In the genomic region with DNA sequence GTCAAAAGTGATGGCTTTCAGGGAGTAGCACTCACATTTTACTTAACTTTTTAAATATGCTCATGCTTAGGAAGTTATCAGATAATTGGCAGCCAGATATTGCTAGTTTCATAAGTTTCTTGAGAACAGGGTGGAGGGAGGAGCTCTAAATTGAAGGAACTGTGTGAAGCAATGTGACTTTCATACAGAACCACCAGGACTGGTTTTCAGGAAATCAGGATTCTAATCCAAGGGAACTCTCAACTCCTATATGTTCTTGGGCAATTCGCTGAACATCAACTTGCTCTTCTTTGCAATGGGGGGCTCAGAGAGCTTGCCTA, we compare ENCODE assay signal across 14 cellular contexts. TPM values are rescaled to one million over a fixed set of nuclear protein-coding genes. Genes with fewer than 3 reads are reported as not detected.
DNase-seq lines count a peak whose midpoint lies in the region; ATAC-seq and TF ChIP-seq lines count a peak whose summit lies in the region.
"Had no signal": no experiment of that assay in that cellular context is flagged by ENCODE, and none has a peak within 500 bp of the region (broad histone marks: within the 10 kb centered on the region; RNA-seq: fewer than 3 reads in every experiment).

No MANE protein-coding gene starts in this region.

- H3K4me3 Mint-ChIP-seq in activated T-cell treated with anti-CD3 and anti-CD28 coated beads, Interleukin-2, amount 50 U/mL, for 24 hours: peak overlapping the region; percentile 44
- no peak overlapping the region for H3K4me3 Mint-ChIP-seq in activated T-cell treated with anti-CD3 and anti-CD28 coated beads, Interleukin-2, amount 50 U/mL, for 4 hours
- H3K4me3 Mint-ChIP-seq in activated naive CD8-positive, alpha-beta T cell treated with anti-CD3 and anti-CD28 coated beads, Interleukin-2, amount 10 ng/mL, durations not matched to agents 7 days and 5 days: peak overlapping the region; percentile 68
- no peak overlapping the region for H3K4me3 Mint-ChIP-seq in glutamatergic neuron (ENCODE audit: unreplicated experiment)

- no peak for ATAC-seq in activated T-cell treated with anti-CD3 and anti-CD28 coated beads, Interleukin-2, amount 50 U/mL, for 4 hours
- no peak for ATAC-seq in activated naive CD8-positive, alpha-beta T cell treated with anti-CD3 and anti-CD28 coated beads, Interleukin-2, amount 10 ng/mL, durations not matched to agents 7 days and 5 days (ENCODE audit: low read depth)
- ATAC-seq in thoracic aorta (ENCODE audit: insufficient number of reproducible peaks, low FRiP score, low read depth) (no peak), HG03175 (IDR thresholded peaks at IDR 0.05; ENCODE audit: unreplicated experiment) (no peak)

- TF ChIP-seq CTCF in fibroblast of the aortic adventitia (IDR thresholded peaks at IDR 0.05; ENCODE audit: insufficient read depth, low read length): peak; percentile 8
- no peak for TF ChIP-seq CTCF in thoracic aorta (IDR thresholded peaks at IDR 0.05)
- no peak for TF ChIP-seq CTCF in GM10266 (IDR thresholded peaks at IDR 0.05; ENCODE audit: control insufficient read depth, insufficient read depth, low read depth, missing control alignments)
- TF ChIP-seq CTCF in glutamatergic neuron (IDR thresholded peaks at IDR 0.05; ENCODE audit: partially characterized antibody, unreplicated experiment): no peak

- H3K27me3 ChIP-seq in thoracic aorta (replicated peaks; ENCODE audit: insufficient read depth): no peaks in the 10 kb centered on the region
- H3K27me3 ChIP-seq: sigmoid colon, tibial nerve had no signal

- peaks cover 82% of the 10 kb centered on the region for H3K36me3 Mint-ChIP-seq in activated T-cell treated with anti-CD3 and anti-CD28 coated beads, Interleukin-2, amount 50 U/mL, for 24 hours (ENCODE audit: low read depth)
- peaks cover 27% of the 10 kb centered on the region for H3K36me3 Mint-ChIP-seq in activated T-cell treated with anti-CD3 and anti-CD28 coated beads, Interleukin-2, amount 50 U/mL, for 4 hours (ENCODE audit: insufficient read depth)
- H3K36me3 Mint-ChIP-seq in activated naive CD8-positive, alpha-beta T cell treated with anti-CD3 and anti-CD28 coated beads, Interleukin-2, amount 10 ng/mL, durations not matched to agents 7 days and 5 days: peaks cover 38% of the 10 kb centered on the region
- H3K36me3 Mint-ChIP-seq in glutamatergic neuron (ENCODE audit: unreplicated experiment): no peaks in the 10 kb centered on the region

- peak overlapping the region; percentile 2 to 19 for H3K27ac ChIP-seq in thoracic aorta

- peaks cover 53% of the 10 kb centered on the region for H3K4me1 Mint-ChIP-seq in activated T-cell treated with anti-CD3 and anti-CD28 coated beads, Interleukin-2, amount 50 U/mL, for 24 hours (ENCODE audit: low read depth)
- H3K4me1 Mint-ChIP-seq in activated T-cell treated with anti-CD3 and anti-CD28 coated beads, Interleukin-2, amount 50 U/mL, for 4 hours (ENCODE audit: low read depth): peaks cover 42% of the 10 kb centered on the region
- H3K4me1 Mint-ChIP-seq in activated naive CD8-positive, alpha-beta T cell treated with anti-CD3 and anti-CD28 coated beads, Interleukin-2, amount 10 ng/mL, durations not matched to agents 7 days and 5 days: peaks cover 43% of the 10 kb centered on the region
- peaks cover 8% of the 10 kb centered on the region for H3K4me1 Mint-ChIP-seq in glutamatergic neuron (ENCODE audit: low read depth, unreplicated experiment)

- peak overlapping the region; percentile 93 for H3K27ac Mint-ChIP-seq in activated T-cell treated with anti-CD3 and anti-CD28 coated beads, Interleukin-2, amount 50 U/mL, for 24 hours
- H3K27ac Mint-ChIP-seq in activated naive CD8-positive, alpha-beta T cell treated with anti-CD3 and anti-CD28 coated beads, Interleukin-2, amount 10 ng/mL, durations not matched to agents 7 days and 5 days: peak overlapping the region; percentile 94
- H3K27ac Mint-ChIP-seq in glutamatergic neuron (ENCODE audit: unreplicated experiment): no peak overlapping the region

- H3K9me3 Mint-ChIP-seq in activated T-cell treated with anti-CD3 and anti-CD28 coated beads, Interleukin-2, amount 50 U/mL, for 24 hours: no peaks in the 10 kb centered on the region
- H3K9me3 Mint-ChIP-seq in activated T-cell treated with anti-CD3 and anti-CD28 coated beads, Interleukin-2, amount 50 U/mL, for 4 hours: no peaks in the 10 kb centered on the region
- no peaks in the 10 kb centered on the region for H3K9me3 Mint-ChIP-seq in activated naive CD8-positive, alpha-beta T cell treated with anti-CD3 and anti-CD28 coated beads, Interleukin-2, amount 10 ng/mL, durations not matched to agents 7 days and 5 days
- H3K9me3 Mint-ChIP-seq in glutamatergic neuron (ENCODE audit: unreplicated experiment): no peaks in the 10 kb centered on the region

- POLR2A ChIA-PET in activated naive CD8-positive, alpha-beta T cell treated with anti-CD3 and anti-CD28 coated beads, Interleukin-2, amount 10 ng/mL, durations not matched to agents 7 days and 5 days (lab: Charles Lee): interaction anchor here (0.7 to 4.2 kb wide), 3 partner anchors 10 to 18 kb away, joined by 3 to 33 read pairs (median 3); partner anchors contain the start of genes MRPL32 and PSMA2

- no peaks in the 10 kb centered on the region for H3K9me3 ChIP-seq in thoracic aorta
- H3K9me3 ChIP-seq: sigmoid colon, tibial nerve had no signal

- DNase-seq in activated T-cell treated with anti-CD3 and anti-CD28 coated beads, Interleukin-2, amount 50 U/mL, for 24 hours: no peak
- no peak for DNase-seq in activated T-cell treated with anti-CD3 and anti-CD28 coated beads, Interleukin-2, amount 50 U/mL, for 4 hours
- no peak for DNase-seq in activated naive CD8-positive, alpha-beta T cell treated with anti-CD3 and anti-CD28 coated beads, Interleukin-2, amount 10 ng/mL, durations not matched to agents 7 days and 5 days
- no peak for DNase-seq in fibroblast of the aortic adventitia (ENCODE audit: low read depth)
- DNase-seq in thoracic aorta (ENCODE audit: low spot score): no peak
- DNase-seq in GM10266 (ENCODE audit: extremely low spot score): no peak
- no peak for DNase-seq in glutamatergic neuron
- DNase-seq: ACHN; central memory CD4-positive, alpha-beta T cell; NCI-H1417 treated with DMSO at 0.1 percent for 48 hours; NCI-H526; sigmoid colon had no signal

- no peak overlapping the region for H3K4me3 ChIP-seq in fibroblast of the aortic adventitia (ENCODE audit: low read depth, low read length)
- no peak overlapping the region for H3K4me3 ChIP-seq in thoracic aorta
- H3K4me3 ChIP-seq: sigmoid colon, tibial nerve had no signal

- H3K4me1 ChIP-seq in thoracic aorta (ENCODE audit: control insufficient read depth in 1 of 2, low read depth in 2 of 2): peaks cover 0 to 18% of the 10 kb centered on the region in 2 donors

- H3K27me3 Mint-ChIP-seq in activated T-cell treated with anti-CD3 and anti-CD28 coated beads, Interleukin-2, amount 50 U/mL, for 24 hours: no peaks in the 10 kb centered on the region
- H3K27me3 Mint-ChIP-seq in activated T-cell treated with anti-CD3 and anti-CD28 coated beads, Interleukin-2, amount 50 U/mL, for 4 hours (ENCODE audit: low read depth): no peaks in the 10 kb centered on the region
- H3K27me3 Mint-ChIP-seq in activated naive CD8-positive, alpha-beta T cell treated with anti-CD3 and anti-CD28 coated beads, Interleukin-2, amount 10 ng/mL, durations not matched to agents 7 days and 5 days: no peaks in the 10 kb centered on the region
- H3K27me3 Mint-ChIP-seq in glutamatergic neuron (ENCODE audit: unreplicated experiment): peaks cover 2% of the 10 kb centered on the region

- peaks cover 6% of the 10 kb centered on the region for H3K36me3 ChIP-seq in thoracic aorta

RNA-seq across cellular contexts. Expression of gene C7orf25, which starts 2.8 kb away (rescaled TPM):
- total RNA-seq in activated T-cell treated with anti-CD3 and anti-CD28 coated beads, Interleukin-2, amount 50 U/mL, for 4 hours: 1 to 10 TPM; 1.5 to 3.0 (median 1.9) TPM
- total RNA-seq in activated naive CD8-positive, alpha-beta T cell treated with anti-CD3 and anti-CD28 coated beads, Interleukin-2, amount 10 ng/mL, durations not matched to agents 7 days and 5 days: 1 to 10 TPM; 6.0 to 8.1 TPM
- total RNA-seq in fibroblast of the aortic adventitia (ENCODE audit: low replicate concordance): 10.8 and 11.3 TPM in 2 replicates
- 10 to 100 TPM; 17.1 to 18.1 TPM for total RNA-seq in thoracic aorta
- 3.6 TPM for total RNA-seq in glutamatergic neuron (ENCODE audit: unreplicated experiment)

RNA-seq across cellular contexts. Expression of gene PSMA2, which starts 17.3 kb away (rescaled TPM):
- 100 to 1,000 TPM; 224 to 252 (median 240) TPM for total RNA-seq in activated T-cell treated with anti-CD3 and anti-CD28 coated beads, Interleukin-2, amount 50 U/mL, for 4 hours
- total RNA-seq in activated naive CD8-positive, alpha-beta T cell treated with anti-CD3 and anti-CD28 coated beads, Interleukin-2, amount 10 ng/mL, durations not matched to agents 7 days and 5 days: 10 to 100 TPM; 98.9 to 99.8 TPM
- total RNA-seq in fibroblast of the aortic adventitia (ENCODE audit: low replicate concordance) (121 and 133 TPM in 2 replicates), thoracic aorta (10 to 100 TPM; 30.2 to 53.6 TPM), glutamatergic neuron (ENCODE audit: unreplicated experiment) (78.4 TPM)

RNA-seq across cellular contexts. Expression of gene MRPL32, which starts 17.5 kb away (rescaled TPM):
- 100 to 1,000 TPM in 2 of 3 donors, 10 to 100 TPM in 1; 91.2 to 119 (median 106) TPM for total RNA-seq in activated T-cell treated with anti-CD3 and anti-CD28 coated beads, Interleukin-2, amount 50 U/mL, for 4 hours
- total RNA-seq in activated naive CD8-positive, alpha-beta T cell treated with anti-CD3 and anti-CD28 coated beads, Interleukin-2, amount 10 ng/mL, durations not matched to agents 7 days and 5 days: 10 to 100 TPM; 45.2 to 46.6 TPM
- 28.4 and 53.1 TPM in 2 replicates for total RNA-seq in fibroblast of the aortic adventitia (ENCODE audit: low replicate concordance)
- 10 to 100 TPM; 38.3 to 54.8 TPM for total RNA-seq in thoracic aorta
- total RNA-seq in glutamatergic neuron (ENCODE audit: unreplicated experiment): 56.2 TPM

Comparison
In these comparisons a context has a peak if more than half of its experiments do, and no peak if none do; other contexts are left out.
1. H3K4me3 Mint-ChIP-seq: peak in activated T-cell treated with anti-CD3 and anti-CD28 coated beads, Interleukin-2, amount 50 U/mL, for 24 hours (single experiment) and activated naive CD8-positive, alpha-beta T cell treated with anti-CD3 and anti-CD28 coated beads, Interleukin-2, amount 10 ng/mL, durations not matched to agents 7 days and 5 days (single experiment); none in activated T-cell treated with anti-CD3 and anti-CD28 coated beads, Interleukin-2, amount 50 U/mL, for 4 hours (single experiment) and glutamatergic neuron (single experiment).